In genomic region chr1:43979528-43980254, GRCh38 we compare ENCODE assay signal across 1 cellular context.
TF ChIP-seq lines count a peak whose summit lies in the region.

No MANE protein-coding gene starts in this region.

TF ChIP-seq in liver, 16 proteins besides CTCF, POLR2A, EP300 and RAD21 (continued from another document):
- TF ChIP-seq ATF3 (IDR thresholded peaks at IDR 0.05) (no peak), GABPA (IDR thresholded peaks at IDR 0.05 in 1 of 2, conservative IDR thresholded peaks at IDR 0.05 in 1 of 2) (no peak), YY1 (IDR thresholded peaks at IDR 0.05) (no peak), RXRA (IDR thresholded peaks at IDR 0.05) (no peak), EGR1 (IDR thresholded peaks at IDR 0.05; ENCODE audit: low read depth in 2 of 2) (no peak), TAF1 (conservative IDR thresholded peaks at IDR 0.05) (no peak)
